In genomic region chr19:4080473-4080872, GRCh38 we compare ENCODE assay signal across 17 cellular contexts.
"Had no signal": no experiment of that assay in that cellular context is flagged by ENCODE, and none has a peak within 500 bp of the region (broad histone marks: within the 10 kb centered on the region; RNA-seq: fewer than 3 reads in every experiment).

No MANE protein-coding gene starts in this region.

- DNase-seq: left ventricle myocardium superior; lower lobe of right lung; pancreas; stimulated activated CD4-positive, alpha-beta T cell treated with anti-CD3 and anti-CD28 coated beads, Interleukin-12 subunit alpha, Interleukin-12 subunit beta, amount 100 ng/mL, for 4 hours; stimulated activated CD4-positive, alpha-beta T cell treated with anti-CD3 and anti-CD28 coated beads, Interleukin-1b, Interleukin-23, amount 100 ng/mL, for 48 hours; stimulated activated CD4-positive, alpha-beta T cell treated with anti-CD3 and anti-CD28 coated beads, Interleukin-4, amount 100 ng/mL, for 1 hour; stimulated activated CD8-positive, alpha-beta memory T cell treated with anti-CD3 and anti-CD28 coated beads, Interleukin-4, amount 100 ng/mL, for 48 hours; stimulated activated naive CD4-positive, alpha-beta T cell treated with Interleukin-2 at 50 U/mL for 16 hours; stomach; thyroid gland had no signal

- H3K9me3 Mint-ChIP-seq: memory B cell; natural killer cell treated with Interleukin-12 subunit alpha and Interleukin-12 subunit beta and Interleukin-15 and Interleukin-18, amount 100 ng/mL, for 72 hours; neural crest cell had no signal

- H3K9me3 ChIP-seq: lower lobe of right lung, neutrophil, pancreas, stomach, thyroid gland, vagina had no signal

- ATAC-seq: left ventricle myocardium superior; lower lobe of right lung; natural killer cell treated with Interleukin-12 subunit alpha and Interleukin-12 subunit beta and Interleukin-15 and Interleukin-18, amount 100 ng/mL, for 72 hours; pancreas; sciatic nerve had no signal

- H3K4me3 Mint-ChIP-seq: memory B cell; natural killer cell treated with Interleukin-12 subunit alpha and Interleukin-12 subunit beta and Interleukin-15 and Interleukin-18, amount 100 ng/mL, for 72 hours; neural crest cell had no signal

- H3K4me1 Mint-ChIP-seq: neural crest cell had no signal

- H3K36me3 Mint-ChIP-seq: memory B cell; natural killer cell treated with Interleukin-12 subunit alpha and Interleukin-12 subunit beta and Interleukin-15 and Interleukin-18, amount 100 ng/mL, for 72 hours had no signal

- H3K27me3 Mint-ChIP-seq: memory B cell; natural killer cell treated with Interleukin-12 subunit alpha and Interleukin-12 subunit beta and Interleukin-15 and Interleukin-18, amount 100 ng/mL, for 72 hours had no signal

- H3K27ac Mint-ChIP-seq: memory B cell, progenitor cell of endocrine pancreas had no signal
